23 cellular contexts compared by ENCODE assay signal in the genomic region with DNA sequence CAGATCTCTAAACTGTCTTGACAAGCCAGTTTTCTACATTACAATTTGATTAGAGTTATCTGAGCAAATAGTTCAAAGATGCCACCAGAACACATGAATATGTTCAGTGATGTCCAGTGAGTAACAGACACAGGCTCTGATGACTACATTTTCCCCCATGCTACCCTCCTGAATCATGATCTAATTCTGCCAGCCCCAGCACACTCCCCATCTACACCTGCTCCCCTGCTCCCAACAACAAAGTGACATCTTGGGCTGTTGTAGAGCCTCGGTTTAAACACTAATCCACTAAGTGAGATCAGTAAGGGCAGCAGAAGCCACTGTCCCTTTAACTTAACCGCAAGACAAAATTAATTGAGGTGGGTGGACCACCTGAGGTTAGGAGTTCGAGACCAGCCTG.
DNase-seq lines count a peak whose midpoint lies in the region; ATAC-seq and TF ChIP-seq lines count a peak whose summit lies in the region.
"Had no signal": no experiment of that assay in that cellular context is flagged by ENCODE, and none has a peak within 500 bp of the region (broad histone marks: within the 10 kb centered on the region; RNA-seq: fewer than 3 reads in every experiment).

No MANE protein-coding gene starts in this region.

- TF ChIP-seq CTCF in WTC11 (IDR thresholded peaks at IDR 0.05): no peak
- TF ChIP-seq CTCF in neural progenitor cell (IDR thresholded peaks at IDR 0.05): no peak
- TF ChIP-seq CTCF in endothelial cell (IDR thresholded peaks at IDR 0.05; ENCODE audit: unreplicated experiment): no peak

- peaks cover 44% of the 10 kb centered on the region for H3K36me3 Mint-ChIP-seq in activated CD4-positive, alpha-beta memory T cell treated with anti-CD3 and anti-CD28 coated beads for 36 hours
- H3K36me3 Mint-ChIP-seq in activated CD4-positive, alpha-beta memory T cell treated with anti-CD3 and anti-CD28 coated beads, Interleukin-2, amount 10 ng/mL, durations not matched to agents 7 days and 5 days (ENCODE audit: low read depth): peaks cover 64% of the 10 kb centered on the region
- peaks cover 56% of the 10 kb centered on the region for H3K36me3 Mint-ChIP-seq in CD4-positive, CD25-positive, alpha-beta regulatory T cell
- H3K36me3 Mint-ChIP-seq in WTC11 (peaks cover 58% of the 10 kb centered on the region), neural progenitor cell (peaks cover 40% of the 10 kb centered on the region), endothelial cell (ENCODE audit: low read depth, unreplicated experiment) (peaks cover 41% of the 10 kb centered on the region), T-cell (peaks cover 56% of the 10 kb centered on the region)

- H3K4me3 ChIP-seq in CD4-positive, CD25-positive, alpha-beta regulatory T cell (ENCODE audit: low read depth, low read length): no peak overlapping the region
- H3K4me3 ChIP-seq in neural progenitor cell: no peak overlapping the region
- H3K4me3 ChIP-seq: GM23248, K562 had no signal

- intact Hi-C loops in activated CD4-positive, alpha-beta memory T cell treated with anti-CD3 and anti-CD28 coated beads for 36 hours (cut with micrococcal nuclease): no loop called here

- no peaks in the 10 kb centered on the region for H3K27me3 Mint-ChIP-seq in activated CD4-positive, alpha-beta memory T cell treated with anti-CD3 and anti-CD28 coated beads for 36 hours
- no peaks in the 10 kb centered on the region for H3K27me3 Mint-ChIP-seq in activated CD4-positive, alpha-beta memory T cell treated with anti-CD3 and anti-CD28 coated beads, Interleukin-2, amount 10 ng/mL, durations not matched to agents 7 days and 5 days
- H3K27me3 Mint-ChIP-seq in CD4-positive, CD25-positive, alpha-beta regulatory T cell: no peaks in the 10 kb centered on the region
- H3K27me3 Mint-ChIP-seq in WTC11 (ENCODE audit: low read depth) (no peaks in the 10 kb centered on the region), neural progenitor cell (ENCODE audit: insufficient read depth, low read depth) (peaks cover 7% of the 10 kb centered on the region), endothelial cell (ENCODE audit: unreplicated experiment) (no peaks in the 10 kb centered on the region), T-cell (no peaks in the 10 kb centered on the region)

- DNase-seq in activated CD4-positive, alpha-beta memory T cell treated with anti-CD3 and anti-CD28 coated beads for 36 hours: no peak
- DNase-seq in activated CD4-positive, alpha-beta memory T cell treated with anti-CD3 and anti-CD28 coated beads, Interleukin-2, amount 10 ng/mL, durations not matched to agents 7 days and 5 days: no peak
- DNase-seq in CD4-positive, CD25-positive, alpha-beta regulatory T cell: no peak
- DNase-seq in WTC11 (ENCODE audit: low spot score) (no peak), neural progenitor cell (ENCODE audit: low spot score) (no peak), endothelial cell (ENCODE audit: low spot score) (no peak), T-cell (no peak)
- DNase-seq: BE2C, DMS153, DND-41, GM23248, H7, Kasumi-1, MV-4-11, NCI-H1105, NCI-H1436 treated with DMSO at 0.1 percent for 48 hours, NCI-H187 treated with DMSO at 0.1 percent for 48 hours, NCI-H446, NCI-H524 treated with DMSO at 0.1 percent for 48 hours, NCI-H774 had no signal

- no peak overlapping the region for H3K4me2 ChIP-seq in neural progenitor cell

- H4K20me1 ChIP-seq in neural progenitor cell (ENCODE audit: low read depth): no peaks in the 10 kb centered on the region

- H3F3A ChIP-seq in neural progenitor cell (ENCODE audit: low read depth): no peaks in the 10 kb centered on the region

- H3K4me1 Mint-ChIP-seq in activated CD4-positive, alpha-beta memory T cell treated with anti-CD3 and anti-CD28 coated beads for 36 hours (ENCODE audit: low read depth): no peaks in the 10 kb centered on the region
- no peaks in the 10 kb centered on the region for H3K4me1 Mint-ChIP-seq in activated CD4-positive, alpha-beta memory T cell treated with anti-CD3 and anti-CD28 coated beads, Interleukin-2, amount 10 ng/mL, durations not matched to agents 7 days and 5 days
- peaks cover 0 to 4% (median 1%) of the 10 kb centered on the region in 4 donors for H3K4me1 Mint-ChIP-seq in CD4-positive, CD25-positive, alpha-beta regulatory T cell
- H3K4me1 Mint-ChIP-seq in WTC11 (no peaks in the 10 kb centered on the region), neural progenitor cell (no peaks in the 10 kb centered on the region), endothelial cell (ENCODE audit: unreplicated experiment) (peaks cover 10% of the 10 kb centered on the region), T-cell (peaks cover 0 to 10% (median 0%) of the 10 kb centered on the region in 3 donors)
- H3K4me1 Mint-ChIP-seq: CD14-positive monocyte had no signal

- H3K4me1 ChIP-seq in CD4-positive, CD25-positive, alpha-beta regulatory T cell (ENCODE audit: control insufficient read depth, insufficient read depth, low read length, poor library complexity, severe bottlenecking): no peaks in the 10 kb centered on the region
- no peaks in the 10 kb centered on the region for H3K4me1 ChIP-seq in neural progenitor cell
- H3K4me1 ChIP-seq: BE2C had no signal

- H3K9me3 Mint-ChIP-seq in activated CD4-positive, alpha-beta memory T cell treated with anti-CD3 and anti-CD28 coated beads for 36 hours: no peaks in the 10 kb centered on the region
- H3K9me3 Mint-ChIP-seq in activated CD4-positive, alpha-beta memory T cell treated with anti-CD3 and anti-CD28 coated beads, Interleukin-2, amount 10 ng/mL, durations not matched to agents 7 days and 5 days: no peaks in the 10 kb centered on the region
- H3K9me3 Mint-ChIP-seq in CD4-positive, CD25-positive, alpha-beta regulatory T cell: no peaks in the 10 kb centered on the region
- no peaks in the 10 kb centered on the region for H3K9me3 Mint-ChIP-seq in WTC11
- no peaks in the 10 kb centered on the region for H3K9me3 Mint-ChIP-seq in neural progenitor cell
- no peaks in the 10 kb centered on the region for H3K9me3 Mint-ChIP-seq in endothelial cell (ENCODE audit: unreplicated experiment)
- no peaks in the 10 kb centered on the region for H3K9me3 Mint-ChIP-seq in T-cell
- H3K9me3 Mint-ChIP-seq: CD14-positive monocyte had no signal

- H3K9ac ChIP-seq in neural progenitor cell: no peak overlapping the region
- H3K9ac ChIP-seq: GM23248 had no signal

- H3K36me3 ChIP-seq in CD4-positive, CD25-positive, alpha-beta regulatory T cell (ENCODE audit: control insufficient read depth, insufficient read depth, low read length): peaks cover 68% of the 10 kb centered on the region
- no peaks in the 10 kb centered on the region for H3K36me3 ChIP-seq in neural progenitor cell

- no peaks in the 10 kb centered on the region for H3K9me3 ChIP-seq in CD4-positive, CD25-positive, alpha-beta regulatory T cell (ENCODE audit: control insufficient read depth in 2 of 2, low read length in 2 of 2)
- H3K9me3 ChIP-seq in neural progenitor cell (ENCODE audit: low read depth): no peaks in the 10 kb centered on the region
- H3K9me3 ChIP-seq: BE2C had no signal

- H3K79me2 ChIP-seq in neural progenitor cell (ENCODE audit: low read depth): no peaks in the 10 kb centered on the region

- ATAC-seq in CD4-positive, CD25-positive, alpha-beta regulatory T cell (ENCODE audit: low read depth in 2 of 2): no peak
- ATAC-seq in WTC11: no peak
- no peak for ATAC-seq in T-cell (replicated peaks in 1 of 4)
- ATAC-seq: K562 had no signal

- CTCF ChIA-PET in activated CD4-positive, alpha-beta memory T cell treated with anti-CD3 and anti-CD28 coated beads for 36 hours (lab: Charles Lee): interaction anchor here (1.0 kb wide), 1 partner anchor 58 kb away, joined by 3 read pairs; no protein-coding TSS in a partner anchor
- CTCF ChIA-PET in activated CD4-positive, alpha-beta memory T cell treated with anti-CD3 and anti-CD28 coated beads, Interleukin-2, amount 10 ng/mL, durations not matched to agents 7 days and 5 days (lab: Charles Lee): no interaction called here
- CTCF ChIA-PET in WTC11 (lab: Charles Lee): no interaction called here
- CTCF ChIA-PET in T-cell (lab: Charles Lee): no interaction called here

- H3K27me3 ChIP-seq in CD4-positive, CD25-positive, alpha-beta regulatory T cell (ENCODE audit: control insufficient read depth, insufficient read depth, low read length): no peaks in the 10 kb centered on the region
- no peaks in the 10 kb centered on the region for H3K27me3 ChIP-seq in neural progenitor cell
- H3K27me3 ChIP-seq: BE2C had no signal

- POLR2A ChIA-PET in activated CD4-positive, alpha-beta memory T cell treated with anti-CD3 and anti-CD28 coated beads for 36 hours (lab: Charles Lee): no interaction called here
- POLR2A ChIA-PET in activated CD4-positive, alpha-beta memory T cell treated with anti-CD3 and anti-CD28 coated beads, Interleukin-2, amount 10 ng/mL, durations not matched to agents 7 days and 5 days (lab: Charles Lee): no interaction called here
- POLR2A ChIA-PET in WTC11 (lab: Charles Lee): no interaction called here
- POLR2A ChIA-PET in T-cell (lab: Charles Lee): no interaction called here

- no peak overlapping the region for H3K4me3 Mint-ChIP-seq in activated CD4-positive, alpha-beta memory T cell treated with anti-CD3 and anti-CD28 coated beads for 36 hours
- no peak overlapping the region for H3K4me3 Mint-ChIP-seq in activated CD4-positive, alpha-beta memory T cell treated with anti-CD3 and anti-CD28 coated beads, Interleukin-2, amount 10 ng/mL, durations not matched to agents 7 days and 5 days
- no peak overlapping the region for H3K4me3 Mint-ChIP-seq in CD4-positive, CD25-positive, alpha-beta regulatory T cell
- no peak overlapping the region for H3K4me3 Mint-ChIP-seq in WTC11
- H3K4me3 Mint-ChIP-seq in neural progenitor cell: no peak overlapping the region
- H3K4me3 Mint-ChIP-seq in endothelial cell (ENCODE audit: unreplicated experiment): no peak overlapping the region
- no peak overlapping the region for H3K4me3 Mint-ChIP-seq in T-cell
- H3K4me3 Mint-ChIP-seq: CD14-positive monocyte had no signal

- H3K27ac Mint-ChIP-seq in activated CD4-positive, alpha-beta memory T cell treated with anti-CD3 and anti-CD28 coated beads for 36 hours: peak overlapping the region; percentile 15
- no peak overlapping the region for H3K27ac Mint-ChIP-seq in activated CD4-positive, alpha-beta memory T cell treated with anti-CD3 and anti-CD28 coated beads, Interleukin-2, amount 10 ng/mL, durations not matched to agents 7 days and 5 days
- peak overlapping the region in 2 of 3 donors; percentile 65 to 77 for H3K27ac Mint-ChIP-seq in CD4-positive, CD25-positive, alpha-beta regulatory T cell
- H3K27ac Mint-ChIP-seq in WTC11: 0 out of 2 replicates have a peak overlapping the region, but pooled peaks have one; percentile 17
- H3K27ac Mint-ChIP-seq in neural progenitor cell: peak overlapping the region; percentile 43
- H3K27ac Mint-ChIP-seq in endothelial cell (ENCODE audit: unreplicated experiment): no peak overlapping the region
- H3K27ac Mint-ChIP-seq in T-cell: no peak overlapping the region

- H3K27ac ChIP-seq in CD4-positive, CD25-positive, alpha-beta regulatory T cell (ENCODE audit: insufficient read depth, low read length, poor library complexity, severe bottlenecking): no peak overlapping the region
- H3K27ac ChIP-seq in neural progenitor cell: no peak overlapping the region
- H3K27ac ChIP-seq: 22Rv1, GM23248 had no signal

- no peak overlapping the region for H2AFZ ChIP-seq in neural progenitor cell (replicated peaks)
- H2AFZ ChIP-seq: GM23248 had no signal

Comparison
In these comparisons a context has a peak if more than half of its experiments do, and no peak if none do; other contexts are left out.
1. H3K27ac Mint-ChIP-seq: peak in activated CD4-positive, alpha-beta memory T cell treated with anti-CD3 and anti-CD28 coated beads for 36 hours (single experiment), CD4-positive, CD25-positive, alpha-beta regulatory T cell (2 of 3), WTC11 (single experiment) and neural progenitor cell (single experiment); none in activated CD4-positive, alpha-beta memory T cell treated with anti-CD3 and anti-CD28 coated beads, Interleukin-2, amount 10 ng/mL, durations not matched to agents 7 days and 5 days (single experiment), endothelial cell (single experiment) and T-cell (0 of 2).